In the genomic region with DNA sequence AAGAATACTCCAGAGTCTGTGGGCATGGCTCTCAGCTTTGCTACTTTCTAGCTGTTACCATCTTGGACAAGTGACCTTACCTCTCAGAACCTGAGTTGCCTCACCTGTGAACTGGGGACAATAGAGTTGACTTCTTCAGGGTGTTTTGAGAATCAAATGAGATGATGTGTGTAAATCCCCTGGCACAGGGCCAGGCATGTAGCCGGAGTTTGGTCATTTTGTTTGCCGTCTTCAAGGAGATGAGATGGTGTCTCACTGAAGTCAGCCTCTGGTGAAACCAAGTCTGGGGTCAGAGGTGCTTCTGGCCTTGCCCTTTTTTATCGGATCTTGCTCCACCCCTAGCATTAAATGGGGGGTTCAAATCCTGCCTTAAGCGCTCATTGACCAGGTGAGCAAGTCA, we compare ENCODE assay signal across 18 cellular contexts.
A peak's percentile ranks its signal among the peaks of the same experiment; 100 is the strongest.
DNase-seq lines count a peak whose midpoint lies in the region; ATAC-seq, FAIRE-seq and TF ChIP-seq lines count a peak whose summit lies in the region.
"Had no signal": no experiment of that assay in that cellular context is flagged by ENCODE, and none has a peak within 500 bp of the region (broad histone marks: within the 10 kb centered on the region; RNA-seq: fewer than 3 reads in every experiment).

No MANE protein-coding gene starts in this region.

- no peak overlapping the region for H3K4me3 ChIP-seq in IMR-90 (ENCODE audit: insufficient read depth, low read depth, low read length)
- H3K4me3 ChIP-seq in K562 = no peak overlapping the region
- H3K4me3 ChIP-seq in fibroblast of mammary gland (ENCODE audit: control insufficient read depth, low read depth, low read length) = no peak overlapping the region
- H3K4me3 ChIP-seq in OCI-LY7 (ENCODE audit: low read depth, low read length, poor library complexity, severe bottlenecking) = no peak overlapping the region
- H3K4me3 ChIP-seq: BLaER1, GM23338, Peyer's patch had no signal

- TF ChIP-seq POLR2A in IMR-90 (IDR thresholded peaks at IDR 0.05; ENCODE audit: low read depth, low read length) = no peak
- TF ChIP-seq POLR2A in K562 (conservative IDR thresholded peaks at IDR 0.05) = no peak

- no peak overlapping the region for H2BK20ac ChIP-seq in IMR-90 (ENCODE audit: low read depth, low read length)

- TF ChIP-seq RAD21 in IMR-90 (IDR thresholded peaks at IDR 0.05; ENCODE audit: low read length) (no peak), K562 (CRISPR knock-in tag; conservative IDR thresholded peaks at IDR 0.05 in 1 of 2, IDR thresholded peaks at IDR 0.05 in 1 of 2) (no peak)

- peaks cover 22 to 84% of the 10 kb centered on the region in 2 experiments for H3K79me1 ChIP-seq in IMR-90 (ENCODE audit: low read depth in 1 of 2, low read length in 2 of 2)

- no peak overlapping the region for H2BK15ac ChIP-seq in IMR-90 (ENCODE audit: low read depth, low read length)

- no peak for TF ChIP-seq EP300 in K562 (IDR thresholded peaks at IDR 0.05; ENCODE audit: low read length)

- H3K56ac ChIP-seq in IMR-90 (ENCODE audit: extremely low read depth, insufficient read depth, low read length) = no peak overlapping the region

- no peak overlapping the region for H2AK5ac ChIP-seq in IMR-90 (ENCODE audit: low read depth, low read length)

- no peak overlapping the region for H4K91ac ChIP-seq in IMR-90 (ENCODE audit: insufficient read depth, low read depth, low read length)

- H3K4ac ChIP-seq in IMR-90 (ENCODE audit: low read depth, low read length) = no peak overlapping the region

- H4K20me1 ChIP-seq in IMR-90 (ENCODE audit: insufficient read depth, low read length) = peaks cover 24% of the 10 kb centered on the region
- no peaks in the 10 kb centered on the region for H4K20me1 ChIP-seq in K562 (replicated peaks; ENCODE audit: control insufficient read depth, insufficient read depth, low read length)
- H4K20me1 ChIP-seq in OCI-LY7 (ENCODE audit: insufficient read depth, low read length) = no peaks in the 10 kb centered on the region

- H3K18ac ChIP-seq in IMR-90 (ENCODE audit: low read depth, low read length) = no peak overlapping the region

- CTCF ChIA-PET in IMR-90 (lab: Yijun Ruan, JAX) (no interaction called here), K562 (lab: Yijun Ruan, JAX; ENCODE audit: low intra/inter-chr PET ratio) (no interaction called here), OCI-LY7 (lab: Charles Lee; ENCODE audit: unreplicated experiment) (no interaction called here)

- peaks cover 16% of the 10 kb centered on the region for H3K4me1 ChIP-seq in IMR-90 (ENCODE audit: control insufficient read depth, insufficient read depth, low read length)
- H3K4me1 ChIP-seq in K562 (replicated peaks in 1 of 2; ENCODE audit: control insufficient read depth in 2 of 2, insufficient read depth in 2 of 2, low read length in 2 of 2) = peaks cover 6 to 12% of the 10 kb centered on the region in 2 experiments; a peak in 2 of 5 replicates
- H3K4me1 ChIP-seq in OCI-LY7 (ENCODE audit: insufficient read depth, low read length, poor library complexity, severe bottlenecking) = no peaks in the 10 kb centered on the region
- H3K4me1 ChIP-seq: Peyer's patch had no signal

- H3K9ac ChIP-seq in IMR-90 (ENCODE audit: low read depth, low read length) = no peak overlapping the region
- no peak overlapping the region for H3K9ac ChIP-seq in K562 (ENCODE audit: insufficient read depth in 1 of 2, low read depth in 2 of 2, low read length in 2 of 2)

- no peak overlapping the region for H2AK9ac ChIP-seq in IMR-90 (replicated peaks; ENCODE audit: low read depth, low read length, poor library complexity)

- H3K9me1 ChIP-seq in IMR-90 (ENCODE audit: insufficient read depth, low read length) (peaks cover 16% of the 10 kb centered on the region; the same call in 1 of the 2 replicates), K562 (ENCODE audit: control insufficient read depth, insufficient read depth, low read length) (no peaks in the 10 kb centered on the region)

- H3K9me2 ChIP-seq in OCI-LY7 (ENCODE audit: insufficient read depth, low read length) = no peaks in the 10 kb centered on the region

- no peak overlapping the region for H3K14ac ChIP-seq in IMR-90 (replicated peaks; ENCODE audit: low read depth, low read length)

- H3K27ac ChIP-seq in IMR-90 (ENCODE audit: insufficient read depth, low read length) = no peak overlapping the region
- no peak overlapping the region for H3K27ac ChIP-seq in K562 (ENCODE audit: extremely low read depth, low read depth, low read length)
- H3K27ac ChIP-seq in OCI-LY7 (ENCODE audit: low read depth, low read length, poor library complexity, severe bottlenecking) = no peak overlapping the region
- H3K27ac ChIP-seq: BLaER1, Peyer's patch had no signal

- H2BK120ac ChIP-seq in IMR-90 (ENCODE audit: low read depth, low read length) = no peak overlapping the region

- H3K27me3 ChIP-seq in IMR-90 (ENCODE audit: control insufficient read depth, insufficient read depth, low read length) (no peaks in the 10 kb centered on the region), K562 (ENCODE audit: control insufficient read depth in 2 of 2, insufficient read depth in 2 of 2, low read length in 2 of 2) (no peaks in the 10 kb centered on the region)
- H3K27me3 ChIP-seq: BLaER1, Peyer's patch had no signal

- no TSS peak for BruUV-seq in IMR-90 (replicated peaks; lab: Mats Ljungman, UMichigan)
- BruUV-seq in K562 (replicated peaks; lab: Mats Ljungman, UMichigan) = no TSS peak
- BruUV-seq in OCI-LY7 (replicated peaks; lab: Mats Ljungman, UMichigan) = no TSS peak

- H3K36me3 ChIP-seq in IMR-90 (ENCODE audit: control insufficient read depth, insufficient read depth, low read length) (peaks cover 4% of the 10 kb centered on the region; the same call in 1 of the 2 replicates), K562 (ENCODE audit: control insufficient read depth, insufficient read depth, low read length) (no peaks in the 10 kb centered on the region), OCI-LY7 (ENCODE audit: insufficient read depth, low read length) (no peaks in the 10 kb centered on the region)
- H3K36me3 ChIP-seq: Peyer's patch had no signal

- in situ Hi-C loops in Caki2 (cut with HindIII; ENCODE audit: low pct_unique_long_range_greater_than_20kb, low sequenced_read_pairs) = no loop called here
- in situ Hi-C loops in IMR-90 (cut with MboI; ENCODE audit: low sequenced_read_pairs) = no loop called here
- in situ Hi-C loops in K562 (cut with MboI) = no loop called here

- POLR2A ChIA-PET in IMR-90 (lab: Charles Lee; ENCODE audit: unreplicated experiment) = no interaction called here
- POLR2A ChIA-PET in K562 (lab: Yijun Ruan, JAX) = interaction anchor here (1.2 kb wide), 1 partner anchor 9 kb away, joined by 3 read pairs; no protein-coding TSS in a partner anchor
- POLR2A ChIA-PET in OCI-LY7 (lab: Charles Lee) = no interaction called here

- H3K79me2 ChIP-seq in K562 (ENCODE audit: control insufficient read depth, insufficient read depth, low read length) (peaks cover 3% of the 10 kb centered on the region; the same call in 1 of the 3 replicates), OCI-LY7 (ENCODE audit: insufficient read depth, low read depth, low read length) (no peaks in the 10 kb centered on the region)

- H3K4me2 ChIP-seq in IMR-90 (ENCODE audit: low read depth, low read length) (no peak overlapping the region), K562 (ENCODE audit: insufficient read depth, low read length) (no peak overlapping the region), OCI-LY7 (ENCODE audit: low read length) (no peak overlapping the region)
- H3K4me2 ChIP-seq: GM23338 had no signal

- no peak overlapping the region for H4K5ac ChIP-seq in IMR-90 (ENCODE audit: low read depth, low read length)

- no peak overlapping the region for H3K23ac ChIP-seq in IMR-90 (ENCODE audit: low read depth, low read length)

- TF ChIP-seq CTCF in IMR-90 (conservative IDR thresholded peaks at IDR 0.05; ENCODE audit: low read depth, low read length) = no peak
- TF ChIP-seq CTCF in K562 (IDR thresholded peaks at IDR 0.05 in 2 of 3, conservative IDR thresholded peaks at IDR 0.05 in 1 of 3; ENCODE audit: insufficient read depth in 2 of 3, low read depth in 1 of 3, low read length in 3 of 3) = no peak
- TF ChIP-seq CTCF in fibroblast of mammary gland (conservative IDR thresholded peaks at IDR 0.05; ENCODE audit: control insufficient read depth, insufficient read depth, low read depth, low read length) = no peak
- TF ChIP-seq CTCF in OCI-LY7 (conservative IDR thresholded peaks at IDR 0.05; ENCODE audit: low read length) = no peak

- ATAC-seq in IMR-90 (ENCODE audit: low read depth) (no peak), K562 (no peak), GM21737 (IDR thresholded peaks at IDR 0.05; ENCODE audit: unreplicated experiment) (no peak), GM18520 (IDR thresholded peaks at IDR 0.05; ENCODE audit: unreplicated experiment) (no peak)
- ATAC-seq: CD8-positive, alpha-beta T cell; GM23338 had no signal

- H2BK5ac ChIP-seq in IMR-90 (ENCODE audit: low read depth, low read length, poor library complexity, severe bottlenecking) = no peak overlapping the region

- FAIRE-seq in K562 (lab: Jason Lieb, UNC) = no peak
- FAIRE-seq: GM18507 had no signal

- intact Hi-C loops in IMR-90 (cut with micrococcal nuclease) (no loop called here), K562 (cut with micrococcal nuclease) (no loop called here), OCI-LY7 (cut with micrococcal nuclease; ENCODE audit: unreplicated experiment) (no loop called here)

- no peak overlapping the region for H2AFZ ChIP-seq in IMR-90 (replicated peaks; ENCODE audit: low read length, poor library complexity)
- no peak overlapping the region for H2AFZ ChIP-seq in K562 (ENCODE audit: low read depth, low read length)
- no peak overlapping the region for H2AFZ ChIP-seq in OCI-LY7 (ENCODE audit: low read length)
- H2AFZ ChIP-seq: GM23338 had no signal

- 17% methylated on average over 1 of the region's 4 CpGs; no CpG with 5 or more reads in 1 of the 2 experiments for WGBS in IMR-90 (ENCODE audit: extremely low coverage in 2 of 2, insufficient read length in 1 of 2), 2 experiments
- 75% methylated on average over 4 of the region's 4 CpGs for WGBS in K562 (ENCODE audit: insufficient coverage, low coverage, missing lambda C conversion rate)

- DNase-seq in Caki2 (ENCODE audit: low read depth) (peak; percentile 65), IMR-90 (peak; percentile 23), K562 (ENCODE audit: extremely low read depth in 1 of 4, low spot score in 3 of 4) (no peak), fibroblast of mammary gland (ENCODE audit: low read depth) (peak; percentile 10), AG08396 (ENCODE audit: low spot score) (no peak), OCI-LY7 (ENCODE audit: low spot score) (no peak)
- DNase-seq: CD8-positive, alpha-beta T cell; DMS79 treated with DMSO at 0.1 percent for 48 hours; NCI-H1105 treated with DMSO at 0.1 percent for 48 hours; NCI-H187 treated with DMSO at 0.1 percent for 48 hours; NCI-H774; Peyer's patch; SHP77 had no signal

- dilution Hi-C loops in IMR-90 (cut with HindIII; ENCODE audit: low sequenced_read_pairs, unreplicated experiment) = no loop called here

- no peaks in the 10 kb centered on the region for H3K9me3 ChIP-seq in IMR-90 (ENCODE audit: control insufficient read depth, insufficient read depth, low read length)
- H3K9me3 ChIP-seq in K562 (replicated peaks; ENCODE audit: control insufficient read depth, insufficient read depth, low read depth, low read length) = no peaks in the 10 kb centered on the region
- H3K9me3 ChIP-seq in OCI-LY7 (ENCODE audit: low read length) = no peaks in the 10 kb centered on the region
- H3K9me3 ChIP-seq: BLaER1, Peyer's patch had no signal

- no peak overlapping the region for H4K8ac ChIP-seq in IMR-90 (ENCODE audit: low read depth in 2 of 2, low read length in 2 of 2)

Comparison
In these comparisons a context has a peak if more than half of its experiments do, and no peak if none do; other contexts are left out.
1. DNase-seq: peak in Caki2 (single experiment), IMR-90 (single experiment) and fibroblast of mammary gland (single experiment); none in K562 (0 of 4), AG08396 (single experiment) and OCI-LY7 (single experiment).